26 cellular contexts compared by ENCODE assay signal in genomic region chr14:66824251-66824650, GRCh38.
"Had no signal": no experiment of that assay in that cellular context is flagged by ENCODE, and none has a peak within 500 bp of the region (broad histone marks: within the 10 kb centered on the region; RNA-seq: fewer than 3 reads in every experiment).

No MANE protein-coding gene starts in this region.

- DNase-seq: activated B cell treated with CpG ODN at 0.5 μM for 24 hours; activated CD4-positive, alpha-beta T cell treated with anti-CD3 and anti-CD28 coated beads for 36 hours; activated CD4-positive, alpha-beta T cell treated with anti-CD3 and anti-CD28 coated beads, Interleukin-2, amount 50 U/mL, for 4 hours; activated CD8-positive, alpha-beta memory T cell treated with anti-CD3 and anti-CD28 coated beads for 24 hours; activated CD8-positive, alpha-beta memory T cell treated with anti-CD3 and anti-CD28 coated beads, Interleukin-2, amount 50 U/mL, for 4 hours; activated naive CD4-positive, alpha-beta T cell; activated T-cell treated with anti-CD3 and anti-CD28 coated beads, Interleukin-2, amount 50 U/mL, for 24 hours; adrenal gland; brain microvascular endothelial cell; central memory CD4-positive, alpha-beta T cell; effector memory CD8-positive, alpha-beta T cell; glutamatergic neuron; immature natural killer cell; kidney glomerular epithelial cell; left ventricle myocardium inferior; mammary epithelial cell; psoas muscle; right cardiac atrium; stimulated activated CD4-positive, alpha-beta T cell treated with anti-CD3 and anti-CD28 coated beads, Interleukin-12 subunit alpha, Interleukin-12 subunit beta, amount 100 ng/mL, for 4 hours; stimulated activated CD4-positive, alpha-beta T cell treated with anti-CD3 and anti-CD28 coated beads, Interleukin-1b, Interleukin-23, amount 100 ng/mL, for 48 hours; stimulated activated CD8-positive, alpha-beta memory T cell treated with anti-CD3 and anti-CD28 coated beads, Interleukin-4, amount 100 ng/mL, for 48 hours; stimulated activated naive CD4-positive, alpha-beta T cell; T-helper 9 cell had no signal

- ATAC-seq: activated CD4-positive, alpha-beta T cell treated with anti-CD3 and anti-CD28 coated beads for 36 hours; effector memory CD8-positive, alpha-beta T cell; natural killer cell treated with Interleukin-12 subunit alpha and Interleukin-12 subunit beta and Interleukin-15 and Interleukin-18, amount 100 ng/mL, for 72 hours; psoas muscle; right cardiac atrium had no signal

- H3K36me3 Mint-ChIP-seq: activated naive CD8-positive, alpha-beta T cell; natural killer cell treated with Interleukin-12 subunit alpha and Interleukin-12 subunit beta and Interleukin-15 and Interleukin-18, amount 100 ng/mL, for 72 hours had no signal

- H3K4me3 Mint-ChIP-seq: activated B cell treated with CpG ODN at 0.5 μM for 24 hours; activated CD4-positive, alpha-beta T cell treated with anti-CD3 and anti-CD28 coated beads for 36 hours; activated naive CD8-positive, alpha-beta T cell; activated T-cell treated with anti-CD3 and anti-CD28 coated beads, Interleukin-2, amount 50 U/mL, for 24 hours; effector memory CD8-positive, alpha-beta T cell; immature natural killer cell; natural killer cell treated with Interleukin-12 subunit alpha and Interleukin-12 subunit beta and Interleukin-15 and Interleukin-18, amount 100 ng/mL, for 72 hours had no signal

- H3K9me3 Mint-ChIP-seq: activated B cell treated with CpG ODN at 0.5 μM for 24 hours; activated T-cell treated with anti-CD3 and anti-CD28 coated beads, Interleukin-2, amount 50 U/mL, for 24 hours; activated T-helper 2 cell treated with anti-CD3 and anti-CD28 coated beads, Interferon-gamma antibody, Interleukin-2, Interleukin-4, amounts not matched to agents 10 μg/mL and 5 μg/mL and 100 μg/mL, durations not matched to agents 14 hours and 24 hours and 36 hours had no signal

- H3K4me1 Mint-ChIP-seq: activated B cell treated with CpG ODN at 0.5 μM for 24 hours; activated CD4-positive, alpha-beta T cell treated with anti-CD3 and anti-CD28 coated beads for 36 hours had no signal

- H3K27me3 Mint-ChIP-seq: activated B cell treated with CpG ODN at 0.5 μM for 24 hours; activated CD4-positive, alpha-beta T cell treated with anti-CD3 and anti-CD28 coated beads for 36 hours; activated naive CD8-positive, alpha-beta T cell; activated T-cell treated with anti-CD3 and anti-CD28 coated beads, Interleukin-2, amount 50 U/mL, for 24 hours; effector memory CD8-positive, alpha-beta T cell; natural killer cell treated with Interleukin-12 subunit alpha and Interleukin-12 subunit beta and Interleukin-15 and Interleukin-18, amount 100 ng/mL, for 72 hours had no signal

- H3K27ac Mint-ChIP-seq: activated B cell treated with CpG ODN at 0.5 μM for 24 hours; activated CD4-positive, alpha-beta T cell treated with anti-CD3 and anti-CD28 coated beads for 36 hours; activated naive CD8-positive, alpha-beta T cell; activated T-cell treated with anti-CD3 and anti-CD28 coated beads, Interleukin-2, amount 50 U/mL, for 24 hours; activated T-helper 2 cell treated with anti-CD3 and anti-CD28 coated beads, Interferon-gamma antibody, Interleukin-2, Interleukin-4, amounts not matched to agents 10 μg/mL and 5 μg/mL and 100 μg/mL, durations not matched to agents 14 hours and 24 hours and 36 hours; effector memory CD8-positive, alpha-beta T cell; immature natural killer cell; natural killer cell treated with Interleukin-12 subunit alpha and Interleukin-12 subunit beta and Interleukin-15 and Interleukin-18, amount 100 ng/mL, for 72 hours had no signal
